In genomic region chr10:129777687-129778086, GRCh38 we compare ENCODE assay signal across 21 cellular contexts.
"Had no signal": no experiment of that assay in that cellular context is flagged by ENCODE, and none has a peak within 500 bp of the region (broad histone marks: within the 10 kb centered on the region; RNA-seq: fewer than 3 reads in every experiment).

No MANE protein-coding gene starts in this region.

- H3K27me3 ChIP-seq: adrenal gland had no signal

- H3K36me3 ChIP-seq: adrenal gland had no signal

- H3K27me3 Mint-ChIP-seq: activated CD4-positive, alpha-beta memory T cell treated with anti-CD3 and anti-CD28 coated beads for 36 hours; activated CD4-positive, alpha-beta T cell treated with anti-CD3 and anti-CD28 coated beads, Interleukin-2, amount 10 ng/mL, durations not matched to agents 24 days and 14 days; activated naive CD8-positive, alpha-beta T cell treated with anti-CD3 and anti-CD28 coated beads, Interleukin-2, amount 10 ng/mL, durations not matched to agents 7 days and 5 days; T-helper 17 cell had no signal

- H3K4me3 Mint-ChIP-seq: activated CD4-positive, alpha-beta memory T cell treated with anti-CD3 and anti-CD28 coated beads for 36 hours; activated CD4-positive, alpha-beta T cell treated with anti-CD3 and anti-CD28 coated beads, Interleukin-2, amount 10 ng/mL, durations not matched to agents 24 days and 14 days; activated naive CD8-positive, alpha-beta T cell treated with anti-CD3 and anti-CD28 coated beads, Interleukin-2, amount 10 ng/mL, durations not matched to agents 7 days and 5 days; activated T-cell treated with anti-CD3 and anti-CD28 coated beads, Interleukin-2, amount 50 U/mL, for 4 hours; T-helper 17 cell; WTC11 had no signal

- DNase-seq: activated CD4-positive, alpha-beta memory T cell treated with anti-CD3 and anti-CD28 coated beads for 36 hours; activated CD4-positive, alpha-beta T cell treated with anti-CD3 and anti-CD28 coated beads, Interleukin-2, amount 10 ng/mL, durations not matched to agents 24 days and 14 days; activated CD4-positive, CD25-positive, alpha-beta regulatory T cell treated with anti-CD3 and anti-CD28 coated beads, Interleukin-2, amount 50 U/mL, for 72 hours; activated CD8-positive, alpha-beta memory T cell treated with anti-CD3 and anti-CD28 coated beads for 24 hours; activated gamma-delta T cell treated with Interleukin-2 at 50 U/mL for 16 hours; activated naive CD4-positive, alpha-beta T cell treated with anti-CD3 and anti-CD28 coated beads, Interleukin-2, amount 50 U/mL, for 16 hours; activated naive CD8-positive, alpha-beta T cell treated with anti-CD3 and anti-CD28 coated beads, Interleukin-2, amount 10 ng/mL, durations not matched to agents 7 days and 5 days; activated T-cell treated with anti-CD3 and anti-CD28 coated beads, Interleukin-2, amount 50 U/mL, for 4 hours; adrenal gland; anterior cingulate cortex; NCI-H1092; NCI-H1436; NCI-H187; NCI-H2081; NCI-H446; NCI-H524; SHP77 treated with DMSO at 0.1 percent for 48 hours; T-helper 17 cell; T-helper 9 cell had no signal

- H3K27ac Mint-ChIP-seq: activated CD4-positive, alpha-beta memory T cell treated with anti-CD3 and anti-CD28 coated beads for 36 hours; activated CD4-positive, alpha-beta T cell treated with anti-CD3 and anti-CD28 coated beads, Interleukin-2, amount 10 ng/mL, durations not matched to agents 24 days and 14 days; activated naive CD8-positive, alpha-beta T cell treated with anti-CD3 and anti-CD28 coated beads, Interleukin-2, amount 10 ng/mL, durations not matched to agents 7 days and 5 days; T-helper 17 cell; WTC11 had no signal

- H3K36me3 Mint-ChIP-seq: activated naive CD8-positive, alpha-beta T cell treated with anti-CD3 and anti-CD28 coated beads, Interleukin-2, amount 10 ng/mL, durations not matched to agents 7 days and 5 days; WTC11 had no signal

- H3K4me1 ChIP-seq: adrenal gland had no signal

- H3K4me1 Mint-ChIP-seq: activated CD4-positive, alpha-beta T cell treated with anti-CD3 and anti-CD28 coated beads, Interleukin-2, amount 10 ng/mL, durations not matched to agents 24 days and 14 days; activated naive CD8-positive, alpha-beta T cell treated with anti-CD3 and anti-CD28 coated beads, Interleukin-2, amount 10 ng/mL, durations not matched to agents 7 days and 5 days; T-helper 17 cell; WTC11 had no signal

- H3K4me2 ChIP-seq: KMS-11 had no signal

- H3K27ac ChIP-seq: adrenal gland, KMS-11 had no signal

- H3K9ac ChIP-seq: KMS-11 had no signal

- H3K4me3 ChIP-seq: adrenal gland had no signal

- H3K9me3 ChIP-seq: adrenal gland had no signal
